In genomic region chr7:117323585-117323876, GRCh38 we compare ENCODE assay signal across 8 cellular contexts. TPM values are rescaled to one million over a fixed set of nuclear protein-coding genes. Genes with fewer than 3 reads are reported as not detected.
DNase-seq lines count a peak whose midpoint lies in the region; ATAC-seq and TF ChIP-seq lines count a peak whose summit lies in the region.
"Had no signal": no experiment of that assay in that cellular context is flagged by ENCODE, and none has a peak within 500 bp of the region (broad histone marks: within the 10 kb centered on the region; RNA-seq: fewer than 3 reads in every experiment).

No MANE protein-coding gene starts in this region.

- H3K4me1 Mint-ChIP-seq in HFFc6 (ENCODE audit: low read depth), result peaks cover 16% of the 10 kb centered on the region

- no peak for ATAC-seq in GM19452 (IDR thresholded peaks at IDR 0.05; ENCODE audit: unreplicated experiment)

- WGBS in stomach, 5 donors, result 1 to 4% (median 2%) methylated on average over 5 of the region's 5 CpGs

- no peak overlapping the region for H3K27ac Mint-ChIP-seq in HFFc6

- peaks cover 21 to 24% (median 22%) of the 10 kb centered on the region in 4 donors for H3K4me1 ChIP-seq in stomach

- in situ Hi-C loops in astrocyte of the spinal cord (cut with HindIII; ENCODE audit: low sequenced_read_pairs), result no loop called here

- H3K36me3 ChIP-seq in stomach, result no peaks in the 10 kb centered on the region

- H3K4me3 ChIP-seq in astrocyte of the spinal cord (ENCODE audit: low read depth, low read length), result peak overlapping the region; percentile 45
- peak overlapping the region; percentile 33 to 48 (median 42) for H3K4me3 ChIP-seq in stomach

- intact Hi-C loops in stomach (cut with DNase I; ENCODE audit: low total_unique reads), result no loop called here
- intact Hi-C loops in posterior cingulate gyrus (cut with DNase I), result no loop called here

- TF ChIP-seq POLR2A in stomach (IDR thresholded peaks at IDR 0.05), result no peak

- peaks cover 15 to 61% (median 44%) of the 10 kb centered on the region in 3 donors for H3K27me3 ChIP-seq in stomach

- H3K9me3 ChIP-seq in stomach, result peaks cover 0 to 6% (median 0%) of the 10 kb centered on the region in 4 donors

- peaks cover 58% of the 10 kb centered on the region for H3K27me3 Mint-ChIP-seq in HFFc6 (ENCODE audit: insufficient read depth)

- peaks cover 7% of the 10 kb centered on the region; the same call in 1 of the 2 replicates for H3K9me3 Mint-ChIP-seq in HFFc6

- no peak overlapping the region for H3K27ac ChIP-seq in stomach

- no peak for TF ChIP-seq EP300 in stomach (IDR thresholded peaks at IDR 0.05)

- H3K4me3 Mint-ChIP-seq in HFFc6, result peak overlapping the region; percentile 82

- peaks cover 4% of the 10 kb centered on the region; the same call in 1 of the 2 replicates for H3K36me3 Mint-ChIP-seq in HFFc6 (ENCODE audit: low read depth)

- TF ChIP-seq CTCF in HFFc6 (IDR thresholded peaks at IDR 0.05) (no peak), astrocyte of the spinal cord (IDR thresholded peaks at IDR 0.05; ENCODE audit: low read depth, low read length) (no peak), stomach (IDR thresholded peaks at IDR 0.05) (no peak)

- DNase-seq in HFFc6 (no peak), astrocyte of the spinal cord (ENCODE audit: low read depth, low spot score) (peak; percentile 65), iPS-NIHi7 (ENCODE audit: extremely low spot score) (peak; percentile 21), stomach (no peak), posterior cingulate gyrus (no peak)
- DNase-seq in central memory CD4-positive, alpha-beta T cell, result no peak
- DNase-seq: NCI-H748 treated with DMSO at 0.1 percent for 48 hours had no signal

RNA-seq across cellular contexts. Expression of gene WNT2, which starts 0.7 kb away (rescaled TPM):
- total RNA-seq in HFFc6 (2021; fragmentation: NEBNext Ultra II Directional; extraction: Animal tissue kit (Norgen Biotek cat#: 25700)), result not detected
- 1 to 10 TPM in 1 of 5 donors, not detected in 4; 1.7 TPM for total RNA-seq in stomach
- polyA plus RNA-seq in stomach, result under 1 TPM in 1 of 3 donors, not detected in 2; 0.61 TPM

Comparison
In these comparisons a context has a peak if more than half of its experiments do, and no peak if none do; other contexts are left out.
1. DNase-seq: peak in astrocyte of the spinal cord (single experiment) and iPS-NIHi7 (single experiment); none in HFFc6 (single experiment), stomach (single experiment), posterior cingulate gyrus (0 of 10) and central memory CD4-positive, alpha-beta T cell (single experiment).